8 cellular contexts compared by ENCODE assay signal in genomic region chr6:36666726-36667591, GRCh38. TPM values are rescaled to one million over a fixed set of nuclear protein-coding genes. Genes with fewer than 3 reads are reported as not detected.
A peak's percentile ranks its signal among the peaks of the same experiment; 100 is the strongest.
DNase-seq lines count a peak whose midpoint lies in the region; ATAC-seq and TF ChIP-seq lines count a peak whose summit lies in the region.

No MANE protein-coding gene starts in this region.

- H3K4me3 Mint-ChIP-seq in mesothelial cell of epicardium: no peak overlapping the region

- ATAC-seq in GM21529 (IDR thresholded peaks at IDR 0.05; ENCODE audit: unreplicated experiment): peak; percentile 78

- H3K4me3 ChIP-seq in HUES64 (ENCODE audit: low read length): peak overlapping the region; percentile 3; the same call in 1 of the 2 replicates

- DNase-seq in Daoy (ENCODE audit: low read depth) (peak; percentile 89), OCI-M1 (lab: John Stamatoyannopoulos, UW) (peak; percentile 79), epidermal melanocyte (ENCODE audit: insufficient read length, low spot score) (peak; percentile 79), mesothelial cell of epicardium (ENCODE audit: low spot score in 2 of 2, unreplicated experiment in 2 of 2) (no peak), SW 1271 (lab: John Stamatoyannopoulos, UW) (no peak)
- DNase-seq in effector CD8-positive, alpha-beta T cell (lab: John Stamatoyannopoulos, UW): no peak

- H3K27ac ChIP-seq in HUES64 (ENCODE audit: low read depth, low read length): peak overlapping the region; percentile 85; the same call in 1 of the 2 replicates

- peaks cover 35% of the 10 kb centered on the region for H3K4me1 ChIP-seq in HUES64 (ENCODE audit: insufficient read depth, low read length)

- no peaks in the 10 kb centered on the region for H3K27me3 ChIP-seq in HUES64 (ENCODE audit: insufficient read depth, low read length)

- H3K9ac ChIP-seq in HUES64 (ENCODE audit: low read depth, low read length): peak overlapping the region; percentile 44

- TF ChIP-seq CTCF in mesothelial cell of epicardium (IDR thresholded peaks at IDR 0.05; ENCODE audit: unreplicated experiment): no peak

- no peaks in the 10 kb centered on the region for H3K36me3 Mint-ChIP-seq in mesothelial cell of epicardium

- WGBS in HUES64: 18% methylated on average over 10 of the region's 10 CpGs

- H3K27ac Mint-ChIP-seq in mesothelial cell of epicardium: peak overlapping the region; percentile 92

- H3K36me3 ChIP-seq in HUES64 (ENCODE audit: insufficient read depth, low read length): no peaks in the 10 kb centered on the region

- H3K9me3 Mint-ChIP-seq in mesothelial cell of epicardium: no peaks in the 10 kb centered on the region

- H3K4me1 Mint-ChIP-seq in mesothelial cell of epicardium: peaks cover 32% of the 10 kb centered on the region

- no peaks in the 10 kb centered on the region for H3K9me3 ChIP-seq in HUES64 (ENCODE audit: insufficient read depth, low read depth, low read length)

- peaks cover 7% of the 10 kb centered on the region for H3K27me3 Mint-ChIP-seq in mesothelial cell of epicardium (ENCODE audit: low read depth)

RNA-seq across cellular contexts. Expression of gene CDKN1A, which starts 11.6 kb away (rescaled TPM):
- 38.4 and 48.8 TPM in 2 replicates for total RNA-seq in Daoy (2014; rRNA removed; shearing (Covaris generic))
- 20.0 TPM for polyA plus RNA-seq in HUES64 (2013, experiment 1 of 2)
- polyA plus RNA-seq in HUES64 (2013, experiment 2 of 2): 17.7 TPM
- 54.1 to 57.1 TPM (median 55.2 TPM) in 3 replicates for total RNA-seq in mesothelial cell of epicardium

RNA-seq across cellular contexts. Expression of gene RAB44, which starts 30.7 kb away (rescaled TPM):
- under 0.01 and 0.65 TPM in 2 replicates for total RNA-seq in Daoy (2014; rRNA removed; shearing (Covaris generic))
- polyA plus RNA-seq in HUES64 (2013, experiment 1 of 2): not detected
- not detected for polyA plus RNA-seq in HUES64 (2013, experiment 2 of 2)
- 0.07 to 0.16 TPM in 2 of 3 replicates, not detected in the other for total RNA-seq in mesothelial cell of epicardium

Comparison
In these comparisons a context has a peak if more than half of its experiments do, and no peak if none do; other contexts are left out.
1. DNase-seq: peak in Daoy (single experiment), OCI-M1 (single experiment) and epidermal melanocyte (single experiment); none in mesothelial cell of epicardium (0 of 2), effector CD8-positive, alpha-beta T cell (single experiment) and SW 1271 (0 of 2).